ENCODE assay signal across 9 cellular contexts in the genomic region with DNA sequence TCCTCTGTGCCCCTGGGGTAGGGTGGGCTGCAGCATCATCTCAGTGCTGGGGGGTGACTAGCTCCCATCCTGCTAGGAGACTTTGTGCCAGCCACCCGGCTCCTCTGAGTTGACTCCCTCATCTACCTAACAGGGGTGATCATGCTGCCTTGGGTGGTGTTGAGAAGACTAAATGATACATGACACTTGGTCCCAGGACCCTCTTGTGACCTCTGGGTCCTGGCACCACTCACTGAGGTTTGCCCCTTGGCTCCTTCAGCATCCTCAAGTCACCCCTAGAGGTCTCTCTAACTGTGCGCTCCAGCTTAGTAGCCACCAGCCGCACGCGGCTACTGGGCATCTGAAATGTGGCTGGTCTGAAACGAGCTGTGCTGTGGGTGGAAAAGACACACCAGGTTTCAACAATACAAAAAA.
DNase-seq lines count a peak whose midpoint lies in the region; ATAC-seq and TF ChIP-seq lines count a peak whose summit lies in the region.
"Had no signal": no experiment of that assay in that cellular context is flagged by ENCODE, and none has a peak within 500 bp of the region (broad histone marks: within the 10 kb centered on the region; RNA-seq: fewer than 3 reads in every experiment).

No MANE protein-coding gene starts in this region.

- H3K4me2 ChIP-seq in HCT116 (ENCODE audit: low read length): no peak overlapping the region

- ATAC-seq in HCT116: peak; percentile 90
- ATAC-seq in RWPE2 (ENCODE audit: low read depth): 0 out of 3 replicates have a peak, but pooled peaks have one; percentile 23
- no peak for ATAC-seq in HG03342 (IDR thresholded peaks at IDR 0.05; ENCODE audit: unreplicated experiment)
- no peak for ATAC-seq in HG02642 (IDR thresholded peaks at IDR 0.05; ENCODE audit: poor library complexity, unreplicated experiment)

- H3K27me3 ChIP-seq in HCT116 (ENCODE audit: insufficient read depth, low read length) (no peaks in the 10 kb centered on the region), RWPE2 (ENCODE audit: insufficient read depth, poor library complexity, severe bottlenecking) (no peaks in the 10 kb centered on the region), esophagus squamous epithelium (peaks cover 0 to 4% (median 0%) of the 10 kb centered on the region in 4 donors)

- TF ChIP-seq POLR2A in HCT116 (IDR thresholded peaks at IDR 0.05; ENCODE audit: borderline replicate concordance, extremely low read depth, insufficient read depth, insufficient read length) (no peak), esophagus squamous epithelium (IDR thresholded peaks at IDR 0.05) (no peak)

- no peaks in the 10 kb centered on the region for H3K9me3 ChIP-seq in HCT116 (ENCODE audit: control insufficient read depth in 1 of 2, insufficient read depth in 1 of 2, low read depth in 1 of 2, low read length in 2 of 2)
- no peaks in the 10 kb centered on the region for H3K9me3 ChIP-seq in RWPE2 (ENCODE audit: severe bottlenecking)
- no peaks in the 10 kb centered on the region for H3K9me3 ChIP-seq in esophagus squamous epithelium

- H3K9me2 ChIP-seq in HCT116 (ENCODE audit: insufficient read depth): no peaks in the 10 kb centered on the region

- no peaks in the 10 kb centered on the region for H4K20me1 ChIP-seq in HCT116 (ENCODE audit: insufficient read depth)

- WGBS in esophagus squamous epithelium, 2 donors: 48 to 61% methylated on average over 5 to 6 of the region's 6 CpGs

- H3K4me3 ChIP-seq in HCT116 (replicated peaks in 1 of 2; ENCODE audit: low read depth in 1 of 2, low read length in 2 of 2) (no peak overlapping the region), RWPE2 (ENCODE audit: severe bottlenecking) (no peak overlapping the region), esophagus squamous epithelium (no peak overlapping the region)

- no peaks in the 10 kb centered on the region for H3K36me3 ChIP-seq in HCT116 (ENCODE audit: control insufficient read depth in 1 of 2, insufficient read depth in 2 of 2, low read length in 2 of 2)
- H3K36me3 ChIP-seq in RWPE2 (ENCODE audit: low read depth): no peaks in the 10 kb centered on the region
- H3K36me3 ChIP-seq in esophagus squamous epithelium: no peaks in the 10 kb centered on the region

- intact Hi-C loops in HCT116 (cut with micrococcal nuclease): loop anchor here (5.0 kb wide), 1 partner anchor 84 kb away; no protein-coding TSS in a partner anchor
- intact Hi-C loops in esophagus squamous epithelium (cut with DNase I): no loop called here

- BruUV-seq in HCT116 (replicated peaks; lab: Mats Ljungman, UMichigan): no TSS peak

- peak; percentile 45 to 63 (median 49); a peak in 5 of 6 replicates for TF ChIP-seq CTCF in HCT116 (IDR thresholded peaks at IDR 0.05 in 2 of 3, conservative IDR thresholded peaks at IDR 0.05 in 1 of 3; ENCODE audit: borderline replicate concordance in 1 of 3, insufficient read depth in 1 of 3, low read depth in 2 of 3, low read length in 2 of 3)
- TF ChIP-seq CTCF in RWPE2 (IDR thresholded peaks at IDR 0.05; ENCODE audit: poor library complexity, severe bottlenecking): peak; percentile 30
- TF ChIP-seq CTCF in esophagus squamous epithelium (IDR thresholded peaks at IDR 0.05): peak in 4 of 6 experiments; percentile 10 to 40 (median 18)

- DNase-seq in EL (peak; percentile 41), HCT116 (ENCODE audit: low read depth, low spot score) (peak; percentile 7), RWPE2 (ENCODE audit: low spot score) (no peak), esophagus squamous epithelium (lab: John Stamatoyannopoulos, UW) (no peak), pons (ENCODE audit: low spot score) (peak; percentile 41)
- DNase-seq in central memory CD4-positive, alpha-beta T cell: no peak
- DNase-seq: T-cell had no signal

- no peaks in the 10 kb centered on the region for H3K79me2 ChIP-seq in HCT116 (ENCODE audit: insufficient read depth, low read length)

- peak; percentile 75 for TF ChIP-seq RAD21 in HCT116 (IDR thresholded peaks at IDR 0.05; ENCODE audit: low read depth)

- CTCF ChIA-PET in HCT116 (lab: Charles Lee): interaction anchor here (0.7 to 1.3 kb wide), 9 partner anchors 14 to 391 kb away, joined by 3 to 7 read pairs (median 4); no protein-coding TSS in a partner anchor

- H3K9ac ChIP-seq in HCT116 (ENCODE audit: low read length): no peak overlapping the region

- H3K4me1 ChIP-seq in HCT116 (ENCODE audit: control insufficient read depth in 1 of 2, insufficient read depth in 2 of 2, low read length in 2 of 2): no peaks in the 10 kb centered on the region
- H3K4me1 ChIP-seq in RWPE2 (ENCODE audit: insufficient read depth, poor library complexity, severe bottlenecking): no peaks in the 10 kb centered on the region
- H3K4me1 ChIP-seq in esophagus squamous epithelium: peaks cover 0 to 15% (median 14%) of the 10 kb centered on the region in 3 donors

- no peak overlapping the region for H2AFZ ChIP-seq in HCT116 (ENCODE audit: low read depth, low read length, poor library complexity, severe bottlenecking)

- no peak overlapping the region for H3K27ac ChIP-seq in HCT116 (ENCODE audit: low read depth, low read length)
- no peak overlapping the region for H3K27ac ChIP-seq in RWPE2 (ENCODE audit: poor library complexity, severe bottlenecking)
- no peak overlapping the region for H3K27ac ChIP-seq in esophagus squamous epithelium

- RAD21 ChIA-PET in HCT116 (lab: Charles Lee; ENCODE audit: low non-redundant PET in 1 of 2, low total read pairs in 2 of 2, uncharacterized antibody in 2 of 2, unreplicated experiment in 2 of 2): interaction anchor here in 1 of 2 experiments (1.3 kb wide), 1 partner anchor 82 kb away, joined by 4 read pairs; no protein-coding TSS in a partner anchor

- POLR2A ChIA-PET in HCT116 (lab: Charles Lee): interaction anchor here (1.0 to 1.8 kb wide), 2 partner anchors 10 to 82 kb away, joined by 3 to 5 read pairs; no protein-coding TSS in a partner anchor

TF ChIP-seq in HCT116, 20 proteins besides CTCF, POLR2A, EP300 and RAD21:
- TF ChIP-seq CEBPB (IDR thresholded peaks at IDR 0.05; ENCODE audit: low read depth) (no peak), POLR2AphosphoS5 (IDR thresholded peaks at IDR 0.05; ENCODE audit: low read depth, low read length) (no peak), EZH2 (IDR thresholded peaks at IDR 0.05) (no peak), SP1 (IDR thresholded peaks at IDR 0.05; ENCODE audit: low read depth) (no peak), EGR1 (IDR thresholded peaks at IDR 0.05; ENCODE audit: low read depth) (no peak), FOSL1 (IDR thresholded peaks at IDR 0.05; ENCODE audit: low read depth) (no peak), SRF (IDR thresholded peaks at IDR 0.05; ENCODE audit: low read depth) (no peak), YY1 (IDR thresholded peaks at IDR 0.05; ENCODE audit: extremely low read depth, insufficient replicate concordance, low read depth, low read length) (no peak)
- TF ChIP-seq, protein P1, sequence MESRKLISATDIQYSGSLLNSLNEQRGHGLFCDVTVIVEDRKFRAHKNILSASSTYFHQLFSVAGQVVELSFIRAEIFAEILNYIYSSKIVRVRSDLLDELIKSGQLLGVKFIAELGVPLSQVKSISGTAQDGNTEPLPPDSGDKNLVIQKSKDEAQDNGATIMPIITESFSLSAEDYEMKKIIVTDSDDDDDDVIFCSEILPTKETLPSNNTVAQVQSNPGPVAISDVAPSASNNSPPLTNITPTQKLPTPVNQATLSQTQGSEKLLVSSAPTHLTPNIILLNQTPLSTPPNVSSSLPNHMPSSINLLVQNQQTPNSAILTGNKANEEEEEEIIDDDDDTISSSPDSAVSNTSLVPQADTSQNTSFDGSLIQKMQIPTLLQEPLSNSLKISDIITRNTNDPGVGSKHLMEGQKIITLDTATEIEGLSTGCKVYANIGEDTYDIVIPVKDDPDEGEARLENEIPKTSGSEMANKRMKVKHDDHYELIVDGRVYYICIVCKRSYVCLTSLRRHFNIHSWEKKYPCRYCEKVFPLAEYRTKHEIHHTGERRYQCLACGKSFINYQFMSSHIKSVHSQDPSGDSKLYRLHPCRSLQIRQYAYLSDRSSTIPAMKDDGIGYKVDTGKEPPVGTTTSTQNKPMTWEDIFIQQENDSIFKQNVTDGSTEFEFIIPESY (IDR thresholded peaks at IDR 0.05; ENCODE audit: extremely low read depth, insufficient replicate concordance, low read length): peak; percentile 21
- TF ChIP-seq, protein P2, sequence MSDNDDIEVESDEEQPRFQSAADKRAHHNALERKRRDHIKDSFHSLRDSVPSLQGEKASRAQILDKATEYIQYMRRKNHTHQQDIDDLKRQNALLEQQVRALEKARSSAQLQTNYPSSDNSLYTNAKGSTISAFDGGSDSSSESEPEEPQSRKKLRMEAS (IDR thresholded peaks at IDR 0.05): peak; percentile 50

Comparison
In these comparisons a context has a peak if more than half of its experiments do, and no peak if none do; other contexts are left out.
1. DNase-seq: peak in EL (single experiment), HCT116 (single experiment) and pons (single experiment); none in RWPE2 (single experiment), esophagus squamous epithelium (single experiment) and central memory CD4-positive, alpha-beta T cell (single experiment).
2. ATAC-seq: peak in HCT116 (single experiment) and RWPE2 (single experiment); none in HG03342 (single experiment) and HG02642 (single experiment).
3. Peak in every context shown above with its lines, with median percentiles within 50 percentile points of each other: CTCF ChIP-seq.